14 cellular contexts compared by ENCODE assay signal in genomic region chr2:47165001-47165555, GRCh38. TPM values are rescaled to one million over a fixed set of nuclear protein-coding genes. Genes with fewer than 3 reads are reported as not detected.
A peak's percentile ranks its signal among the peaks of the same experiment; 100 is the strongest.
DNase-seq lines count a peak whose midpoint lies in the region; ATAC-seq and TF ChIP-seq lines count a peak whose summit lies in the region.
"Had no signal": no experiment of that assay in that cellular context is flagged by ENCODE, and none has a peak within 500 bp of the region (broad histone marks: within the 10 kb centered on the region; RNA-seq: fewer than 3 reads in every experiment).

No MANE protein-coding gene starts in this region.

- POLR2A ChIA-PET in WTC11 (lab: Charles Lee): interaction anchor here (0.7 kb wide), 2 partner anchors 93 to 134 kb away, joined by 3 to 4 read pairs; no protein-coding TSS in a partner anchor

- H3K27me3 Mint-ChIP-seq in CD14-positive monocyte (ENCODE audit: low read depth in 3 of 3) (no peaks in the 10 kb centered on the region), WTC11 (ENCODE audit: low read depth) (no peaks in the 10 kb centered on the region)

- intact Hi-C loops in CD14-positive monocyte (cut with micrococcal nuclease): no loop called here
- intact Hi-C loops in left colon (cut with DNase I, micrococcal nuclease): no loop called here

- no peak for ATAC-seq in WTC11
- ATAC-seq in left colon: peak; percentile 14
- ATAC-seq: activated T-cell treated with anti-CD3 and anti-CD28 coated beads, Interleukin-2, amount 50 U/mL, for 4 hours; body of pancreas; left lung had no signal

- H3K4me1 Mint-ChIP-seq in CD14-positive monocyte (peaks cover 26% of the 10 kb centered on the region), WTC11 (peaks cover 19% of the 10 kb centered on the region)

- H3K36me3 Mint-ChIP-seq in CD14-positive monocyte (peaks cover 71 to 88% of the 10 kb centered on the region in 2 donors), WTC11 (peaks cover 67% of the 10 kb centered on the region)

- H3K27ac Mint-ChIP-seq in CD14-positive monocyte: peak overlapping the region; percentile 12 to 57 (median 38)
- H3K27ac Mint-ChIP-seq in WTC11: peak overlapping the region; percentile 0; the same call in 1 of the 2 replicates

- H3K4me3 Mint-ChIP-seq in CD14-positive monocyte (no peak overlapping the region), WTC11 (no peak overlapping the region)
- H3K4me3 Mint-ChIP-seq: activated T-cell treated with anti-CD3 and anti-CD28 coated beads, Interleukin-2, amount 50 U/mL, for 4 hours had no signal

- DNase-seq in CD14-positive monocyte (ENCODE audit: low spot score) (no peak), EH (ENCODE audit: low read depth) (peak; percentile 33), WTC11 (ENCODE audit: low spot score) (no peak), left colon (no peak), cerebellar cortex (ENCODE audit: low spot score) (no peak), NCI-H146 treated with DMSO at 0.1 percent for 48 hours (lab: John Stamatoyannopoulos, UW; ENCODE audit: unreplicated experiment) (no peak), cerebellum (ENCODE audit: low spot score) (no peak), GM03348 (ENCODE audit: low spot score) (no peak)
- DNase-seq: activated T-cell treated with anti-CD3 and anti-CD28 coated beads, Interleukin-2, amount 50 U/mL, for 4 hours; body of pancreas; heart left ventricle; left lung; NCI-H146; NCI-H526 treated with DMSO at 0.1 percent for 48 hours had no signal

- CTCF ChIA-PET in WTC11 (lab: Charles Lee): interaction anchor here (1.2 kb wide), 1 partner anchor 158 kb away, joined by 3 read pairs; no protein-coding TSS in a partner anchor

- H3K9me3 Mint-ChIP-seq in CD14-positive monocyte: no peaks in the 10 kb centered on the region
- no peaks in the 10 kb centered on the region for H3K9me3 Mint-ChIP-seq in WTC11
- H3K9me3 Mint-ChIP-seq: activated T-cell treated with anti-CD3 and anti-CD28 coated beads, Interleukin-2, amount 50 U/mL, for 4 hours had no signal

- TF ChIP-seq CTCF in CD14-positive monocyte (IDR thresholded peaks at IDR 0.05) (no peak), WTC11 (IDR thresholded peaks at IDR 0.05) (no peak)

TF ChIP-seq in WTC11, 78 proteins besides CTCF, POLR2A, EP300 and RAD21:
- TF ChIP-seq ZMAT4 (CRISPR knock-in tag; IDR thresholded peaks at IDR 0.05) (no peak), ERG (CRISPR knock-in tag; IDR thresholded peaks at IDR 0.05) (no peak), SOX15 (CRISPR knock-in tag; IDR thresholded peaks at IDR 0.05) (no peak), ZNF671 (CRISPR knock-in tag; IDR thresholded peaks at IDR 0.05) (no peak), ZNF512 (CRISPR knock-in tag; IDR thresholded peaks at IDR 0.05; ENCODE audit: borderline replicate concordance) (no peak)
- TF ChIP-seq, protein P1, sequence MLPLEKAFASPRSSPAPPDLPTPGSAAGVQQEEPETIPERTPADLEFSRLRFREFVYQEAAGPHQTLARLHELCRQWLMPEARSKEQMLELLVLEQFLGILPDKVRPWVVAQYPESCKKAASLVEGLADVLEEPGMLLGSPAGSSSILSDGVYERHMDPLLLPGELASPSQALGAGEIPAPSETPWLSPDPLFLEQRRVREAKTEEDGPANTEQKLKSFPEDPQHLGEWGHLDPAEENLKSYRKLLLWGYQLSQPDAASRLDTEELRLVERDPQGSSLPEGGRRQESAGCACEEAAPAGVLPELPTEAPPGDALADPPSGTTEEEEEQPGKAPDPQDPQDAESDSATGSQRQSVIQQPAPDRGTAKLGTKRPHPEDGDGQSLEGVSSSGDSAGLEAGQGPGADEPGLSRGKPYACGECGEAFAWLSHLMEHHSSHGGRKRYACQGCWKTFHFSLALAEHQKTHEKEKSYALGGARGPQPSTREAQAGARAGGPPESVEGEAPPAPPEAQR (CRISPR knock-in tag; IDR thresholded peaks at IDR 0.05): no peak
TF ChIP-seq in WTC11: peak in this region for 0.

RNA-seq across cellular contexts. Expression of gene STPG4, which starts 10.0 kb away (rescaled TPM):
- under 1 TPM in 1 of 2 donors, not detected in 1; 0.24 TPM for polyA plus RNA-seq in CD14-positive monocyte
- total RNA-seq in WTC11 (2021) (not detected in 3 replicates), left colon (under 1 TPM; 0.43 to 0.47 TPM), cerebellum (1.00 TPM)
- total RNA-seq: activated T-cell treated with anti-CD3 and anti-CD28 coated beads, Interleukin-2, amount 50 U/mL, for 4 hours; body of pancreas had no signal
- polyA plus RNA-seq: heart left ventricle had no signal

RNA-seq across cellular contexts. Expression of gene CALM2, which starts 11.2 kb away (rescaled TPM):
- 1,000 to 10,000 TPM; 2,758 to 2,774 TPM for polyA plus RNA-seq in CD14-positive monocyte
- total RNA-seq in WTC11 (2021): 378 to 418 TPM (median 391 TPM) in 3 replicates
- total RNA-seq in left colon: 100 to 1,000 TPM; 744 to 751 TPM
- 526 TPM for total RNA-seq in cerebellum
